Comparison of ENCODE assay signal across 1 cellular context in the genomic region with DNA sequence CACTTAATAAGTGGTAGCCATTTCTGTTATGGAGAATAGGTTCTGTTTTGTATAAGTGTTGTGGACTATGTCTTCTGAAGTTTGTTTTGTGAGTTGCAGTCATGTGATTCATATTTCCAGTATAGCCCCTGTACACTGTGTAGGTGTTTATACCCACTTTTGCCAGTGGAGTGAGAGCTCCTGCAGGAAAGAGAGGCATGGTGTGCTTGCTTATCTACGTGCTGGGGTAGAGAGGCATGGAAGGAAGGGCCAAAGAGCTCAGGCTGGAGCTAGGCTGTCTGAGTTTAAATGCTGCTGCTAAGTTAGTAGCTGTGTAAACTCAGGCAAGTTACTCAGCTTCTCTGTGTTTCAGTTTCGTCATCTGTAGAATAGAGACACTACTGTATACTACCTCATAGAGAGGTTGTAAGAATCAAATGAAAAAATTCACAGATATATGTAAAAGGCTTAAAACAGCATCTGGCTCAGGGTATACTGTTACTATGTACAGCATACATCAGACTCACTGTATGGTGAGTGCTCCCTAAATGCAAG.
TF ChIP-seq lines count a peak whose summit lies in the region.

No MANE protein-coding gene starts in this region.

TF ChIP-seq in A549, 52 proteins besides CTCF, POLR2A, EP300 and RAD21:
- TF ChIP-seq, protein P1, sequence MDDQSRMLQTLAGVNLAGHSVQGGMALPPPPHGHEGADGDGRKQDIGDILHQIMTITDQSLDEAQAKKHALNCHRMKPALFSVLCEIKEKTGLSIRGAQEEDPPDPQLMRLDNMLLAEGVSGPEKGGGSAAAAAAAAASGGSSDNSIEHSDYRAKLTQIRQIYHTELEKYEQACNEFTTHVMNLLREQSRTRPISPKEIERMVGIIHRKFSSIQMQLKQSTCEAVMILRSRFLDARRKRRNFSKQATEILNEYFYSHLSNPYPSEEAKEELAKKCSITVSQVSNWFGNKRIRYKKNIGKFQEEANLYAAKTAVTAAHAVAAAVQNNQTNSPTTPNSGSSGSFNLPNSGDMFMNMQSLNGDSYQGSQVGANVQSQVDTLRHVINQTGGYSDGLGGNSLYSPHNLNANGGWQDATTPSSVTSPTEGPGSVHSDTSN (IDR thresholded peaks at IDR 0.05): no peak
- TF ChIP-seq CBX8 (IDR thresholded peaks at IDR 0.05): no peak
- no peak for TF ChIP-seq KDM1A (IDR thresholded peaks at IDR 0.05; ENCODE audit: low read depth)
- no peak for TF ChIP-seq JUN (IDR thresholded peaks at IDR 0.05)
- TF ChIP-seq, protein P2, sequence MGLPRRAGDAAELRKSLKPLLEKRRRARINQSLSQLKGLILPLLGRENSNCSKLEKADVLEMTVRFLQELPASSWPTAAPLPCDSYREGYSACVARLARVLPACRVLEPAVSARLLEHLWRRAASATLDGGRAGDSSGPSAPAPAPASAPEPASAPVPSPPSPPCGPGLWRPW (IDR thresholded peaks at IDR 0.05): no peak
- no peak for TF ChIP-seq NR3C1 (IDR thresholded peaks at IDR 0.05)
- TF ChIP-seq HOXB13 (CRISPR knock-in tag; IDR thresholded peaks at IDR 0.05; ENCODE audit: low read depth): no peak
- no peak for TF ChIP-seq SMC3 (IDR thresholded peaks at IDR 0.05)
- no peak for TF ChIP-seq MAFK (IDR thresholded peaks at IDR 0.05; ENCODE audit: partially characterized antibody)
- no peak for TF ChIP-seq HDAC2 (IDR thresholded peaks at IDR 0.05)
- no peak for TF ChIP-seq HOXB5 (CRISPR knock-in tag; IDR thresholded peaks at IDR 0.05)
- TF ChIP-seq MYC (IDR thresholded peaks at IDR 0.05; ENCODE audit: borderline replicate concordance, low read length): no peak
- TF ChIP-seq ESRRA (IDR thresholded peaks at IDR 0.05; ENCODE audit: borderline replicate concordance, low read length): no peak
- TF ChIP-seq CBX2 (IDR thresholded peaks at IDR 0.05; ENCODE audit: borderline replicate concordance, low read depth): no peak
- no peak for TF ChIP-seq PHF8 (IDR thresholded peaks at IDR 0.05; ENCODE audit: borderline replicate concordance, low read depth)
- TF ChIP-seq HOXA7 (CRISPR knock-in tag; IDR thresholded peaks at IDR 0.05): no peak
- TF ChIP-seq, protein P3, sequence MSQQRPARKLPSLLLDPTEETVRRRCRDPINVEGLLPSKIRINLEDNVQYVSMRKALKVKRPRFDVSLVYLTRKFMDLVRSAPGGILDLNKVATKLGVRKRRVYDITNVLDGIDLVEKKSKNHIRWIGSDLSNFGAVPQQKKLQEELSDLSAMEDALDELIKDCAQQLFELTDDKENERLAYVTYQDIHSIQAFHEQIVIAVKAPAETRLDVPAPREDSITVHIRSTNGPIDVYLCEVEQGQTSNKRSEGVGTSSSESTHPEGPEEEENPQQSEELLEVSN (IDR thresholded peaks at IDR 0.05; ENCODE audit: borderline replicate concordance, low read depth): no peak
